In the genomic region with DNA sequence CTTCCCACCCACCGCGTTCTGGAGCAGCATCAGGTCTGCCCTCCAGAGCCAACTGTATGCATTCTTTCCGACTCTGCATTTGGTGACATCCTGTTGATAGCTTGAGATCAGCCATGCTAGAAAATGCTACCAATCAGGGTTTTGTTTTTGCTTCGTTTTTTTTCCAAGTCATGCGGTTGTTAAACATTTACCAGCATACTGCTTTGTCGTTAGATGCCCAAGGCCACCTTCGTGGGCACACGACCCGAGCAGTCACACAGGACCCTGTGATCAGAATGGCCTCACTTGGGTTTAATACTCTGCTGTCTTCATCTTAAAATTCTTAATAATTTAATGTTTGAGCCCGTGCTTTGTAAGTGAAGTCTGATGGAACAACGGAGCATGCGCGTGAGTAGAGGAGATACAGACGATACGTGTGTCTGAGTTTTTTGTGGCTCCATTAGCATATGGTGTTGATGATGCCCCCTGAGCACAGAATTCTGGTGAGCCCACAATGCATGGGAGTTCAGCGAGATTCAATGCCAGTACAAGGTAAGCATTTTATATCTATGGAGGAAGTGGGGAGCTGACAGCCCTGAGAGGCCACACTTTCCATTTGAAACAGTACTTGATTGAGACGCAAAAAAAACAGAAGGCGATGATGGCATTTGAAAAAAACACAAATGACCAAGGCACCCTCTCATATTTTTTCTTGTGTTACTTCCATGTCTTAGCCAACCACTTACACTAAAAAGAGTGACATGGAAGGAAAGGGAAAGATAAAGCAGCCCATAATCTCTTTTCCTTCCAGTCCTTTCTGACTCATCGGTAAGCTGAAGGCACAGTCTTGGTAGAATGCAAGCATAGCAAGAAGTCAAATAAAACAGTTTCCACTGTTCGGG, we compare ENCODE assay signal across 12 cellular contexts.
DNase-seq lines count a peak whose midpoint lies in the region; ATAC-seq and TF ChIP-seq lines count a peak whose summit lies in the region.
"Had no signal": no experiment of that assay in that cellular context is flagged by ENCODE, and none has a peak within 500 bp of the region (broad histone marks: within the 10 kb centered on the region; RNA-seq: fewer than 3 reads in every experiment).

No MANE protein-coding gene starts in this region.

- H3K9me3 ChIP-seq in effector memory CD4-positive, alpha-beta T cell (ENCODE audit: control insufficient read depth, low read length) = no peaks in the 10 kb centered on the region
- H3K9me3 ChIP-seq in Karpas-422 (ENCODE audit: low read length) = no peaks in the 10 kb centered on the region
- H3K9me3 ChIP-seq in ascending aorta = no peaks in the 10 kb centered on the region
- H3K9me3 ChIP-seq: left lung had no signal

- ATAC-seq in activated CD8-positive, alpha-beta memory T cell treated with anti-CD3 and anti-CD28 coated beads, Interleukin-2, amount 10 ng/mL, durations not matched to agents 7 days and 5 days = peak; percentile 62
- peak; percentile 79 for ATAC-seq in stimulated activated effector memory CD8-positive, alpha-beta T cell treated with anti-CD3 and anti-CD28 coated beads, Interleukin-12 subunit alpha, Interleukin-12 subunit beta, amount 100 ng/mL, for 72 hours
- ATAC-seq: left lung had no signal

- H3K27me3 ChIP-seq in effector memory CD4-positive, alpha-beta T cell (replicated peaks; ENCODE audit: control insufficient read depth, insufficient read depth, low read length, poor library complexity, severe bottlenecking) = no peaks in the 10 kb centered on the region
- H3K27me3 ChIP-seq in Karpas-422 (ENCODE audit: low read length) = no peaks in the 10 kb centered on the region
- H3K27me3 ChIP-seq in ascending aorta = no peaks in the 10 kb centered on the region

- no peaks in the 10 kb centered on the region for H3K79me2 ChIP-seq in Karpas-422 (ENCODE audit: low read length)

- no peaks in the 10 kb centered on the region for H3K36me3 ChIP-seq in effector memory CD4-positive, alpha-beta T cell (ENCODE audit: control insufficient read depth, insufficient read depth, low read length)
- no peaks in the 10 kb centered on the region for H3K36me3 ChIP-seq in Karpas-422 (ENCODE audit: insufficient read depth, low read length)
- H3K36me3 ChIP-seq in ascending aorta = no peaks in the 10 kb centered on the region
- H3K36me3 ChIP-seq: left lung had no signal

- CTCF ChIA-PET in activated CD8-positive, alpha-beta memory T cell treated with anti-CD3 and anti-CD28 coated beads, Interleukin-2, amount 10 ng/mL, durations not matched to agents 7 days and 5 days (lab: Charles Lee) = no interaction called here

- peak; percentile 57 for DNase-seq in activated CD8-positive, alpha-beta memory T cell treated with anti-CD3 and anti-CD28 coated beads, Interleukin-2, amount 10 ng/mL, durations not matched to agents 7 days and 5 days
- DNase-seq in activated CD8-positive, alpha-beta memory T cell treated with anti-CD3 and anti-CD28 coated beads, Interleukin-2, amount 50 U/mL, for 4 hours = no peak
- DNase-seq in activated CD4-positive, alpha-beta T cell treated with anti-CD3 and anti-CD28 coated beads for 48 hours = peak; percentile 30
- DNase-seq in effector memory CD4-positive, alpha-beta T cell = peak in 2 of 3 donors; percentile 8 to 22
- peak in 1 of 2 donors; percentile 52 for DNase-seq in stimulated activated effector memory CD8-positive, alpha-beta T cell treated with anti-CD3 and anti-CD28 coated beads, Interleukin-12 subunit alpha, Interleukin-12 subunit beta, amount 100 ng/mL, for 72 hours (ENCODE audit: low spot score in 2 of 2)
- DNase-seq in Ammon's horn (ENCODE audit: low spot score) (no peak), Karpas-422 (no peak), ascending aorta (ENCODE audit: low spot score in 2 of 2) (no peak)
- DNase-seq: left lung, NCI-H1694 treated with DMSO at 0.1 percent for 48 hours, right cardiac atrium, SHP77 treated with DMSO at 0.1 percent for 48 hours had no signal

- H3K4me3 ChIP-seq in effector memory CD4-positive, alpha-beta T cell (ENCODE audit: insufficient read depth, low read depth, low read length, poor library complexity, severe bottlenecking) = peak overlapping the region; percentile 30
- no peak overlapping the region for H3K4me3 ChIP-seq in Karpas-422 (ENCODE audit: low read length)
- H3K4me3 ChIP-seq in ascending aorta = no peak overlapping the region
- H3K4me3 ChIP-seq: left lung had no signal

- no peaks in the 10 kb centered on the region for H4K20me1 ChIP-seq in Karpas-422 (ENCODE audit: insufficient read depth, low read depth, low read length)

- no peaks in the 10 kb centered on the region for H3K9me2 ChIP-seq in Karpas-422 (replicated peaks; ENCODE audit: insufficient read depth, low read length)

- peaks cover 2% of the 10 kb centered on the region for H3K9me3 Mint-ChIP-seq in activated CD8-positive, alpha-beta memory T cell treated with anti-CD3 and anti-CD28 coated beads, Interleukin-2, amount 10 ng/mL, durations not matched to agents 7 days and 5 days (ENCODE audit: low read depth)
- H3K9me3 Mint-ChIP-seq in stimulated activated effector memory CD8-positive, alpha-beta T cell treated with anti-CD3 and anti-CD28 coated beads, Interleukin-12 subunit alpha, Interleukin-12 subunit beta, amount 100 ng/mL, for 72 hours = no peaks in the 10 kb centered on the region

- no peak for TF ChIP-seq CTCF in ascending aorta (IDR thresholded peaks at IDR 0.05)

- H2AFZ ChIP-seq in Karpas-422 (ENCODE audit: low read length) = no peak overlapping the region

- no peaks in the 10 kb centered on the region for H3K27me3 Mint-ChIP-seq in activated CD8-positive, alpha-beta memory T cell treated with anti-CD3 and anti-CD28 coated beads, Interleukin-2, amount 10 ng/mL, durations not matched to agents 7 days and 5 days

- no peak overlapping the region for H3K4me2 ChIP-seq in Karpas-422 (ENCODE audit: low read depth, low read length, poor library complexity, severe bottlenecking)

- H3K27ac Mint-ChIP-seq in activated CD8-positive, alpha-beta memory T cell treated with anti-CD3 and anti-CD28 coated beads, Interleukin-2, amount 10 ng/mL, durations not matched to agents 7 days and 5 days = peak overlapping the region; percentile 93
- peak overlapping the region; percentile 94 for H3K27ac Mint-ChIP-seq in stimulated activated effector memory CD8-positive, alpha-beta T cell treated with anti-CD3 and anti-CD28 coated beads, Interleukin-12 subunit alpha, Interleukin-12 subunit beta, amount 100 ng/mL, for 72 hours

- intact Hi-C loops in ascending aorta (cut with DNase I) = no loop called here

- peak overlapping the region; percentile 69 for H3K4me3 Mint-ChIP-seq in activated CD8-positive, alpha-beta memory T cell treated with anti-CD3 and anti-CD28 coated beads, Interleukin-2, amount 10 ng/mL, durations not matched to agents 7 days and 5 days
- H3K4me3 Mint-ChIP-seq in stimulated activated effector memory CD8-positive, alpha-beta T cell treated with anti-CD3 and anti-CD28 coated beads, Interleukin-12 subunit alpha, Interleukin-12 subunit beta, amount 100 ng/mL, for 72 hours = peak overlapping the region; percentile 67

- H3K27ac ChIP-seq in effector memory CD4-positive, alpha-beta T cell (ENCODE audit: insufficient read depth, low read length, poor library complexity, severe bottlenecking) = peak overlapping the region; percentile 52
- H3K27ac ChIP-seq in Karpas-422 (ENCODE audit: low read length) = no peak overlapping the region
- no peak overlapping the region for H3K27ac ChIP-seq in ascending aorta
- H3K27ac ChIP-seq: left lung had no signal

- H3K4me1 ChIP-seq in effector memory CD4-positive, alpha-beta T cell (ENCODE audit: control insufficient read depth, insufficient read depth, low read length, poor library complexity, severe bottlenecking) = peaks cover 20% of the 10 kb centered on the region
- H3K4me1 ChIP-seq in Karpas-422 (ENCODE audit: low read length) = no peaks in the 10 kb centered on the region
- H3K4me1 ChIP-seq in ascending aorta = peaks cover 0 to 3% of the 10 kb centered on the region in 2 donors
- H3K4me1 ChIP-seq: left lung had no signal

- H3K4me1 Mint-ChIP-seq in activated CD8-positive, alpha-beta memory T cell treated with anti-CD3 and anti-CD28 coated beads, Interleukin-2, amount 10 ng/mL, durations not matched to agents 7 days and 5 days = peaks cover 50% of the 10 kb centered on the region
- peaks cover 43% of the 10 kb centered on the region for H3K4me1 Mint-ChIP-seq in stimulated activated effector memory CD8-positive, alpha-beta T cell treated with anti-CD3 and anti-CD28 coated beads, Interleukin-12 subunit alpha, Interleukin-12 subunit beta, amount 100 ng/mL, for 72 hours

- no peaks in the 10 kb centered on the region for H3K36me3 Mint-ChIP-seq in activated CD8-positive, alpha-beta memory T cell treated with anti-CD3 and anti-CD28 coated beads, Interleukin-2, amount 10 ng/mL, durations not matched to agents 7 days and 5 days
- no peaks in the 10 kb centered on the region for H3K36me3 Mint-ChIP-seq in stimulated activated effector memory CD8-positive, alpha-beta T cell treated with anti-CD3 and anti-CD28 coated beads, Interleukin-12 subunit alpha, Interleukin-12 subunit beta, amount 100 ng/mL, for 72 hours

- H3K9ac ChIP-seq in Karpas-422 (ENCODE audit: low read length) = no peak overlapping the region

Comparison
In these comparisons a context has a peak if more than half of its experiments do, and no peak if none do; other contexts are left out.
1. DNase-seq: peak in activated CD8-positive, alpha-beta memory T cell treated with anti-CD3 and anti-CD28 coated beads, Interleukin-2, amount 10 ng/mL, durations not matched to agents 7 days and 5 days (single experiment), activated CD4-positive, alpha-beta T cell treated with anti-CD3 and anti-CD28 coated beads for 48 hours (single experiment) and effector memory CD4-positive, alpha-beta T cell (2 of 3); none in activated CD8-positive, alpha-beta memory T cell treated with anti-CD3 and anti-CD28 coated beads, Interleukin-2, amount 50 U/mL, for 4 hours (single experiment), Ammon's horn (single experiment), Karpas-422 (single experiment) and ascending aorta (0 of 2).